15 cellular contexts compared by ENCODE assay signal in the genomic region with DNA sequence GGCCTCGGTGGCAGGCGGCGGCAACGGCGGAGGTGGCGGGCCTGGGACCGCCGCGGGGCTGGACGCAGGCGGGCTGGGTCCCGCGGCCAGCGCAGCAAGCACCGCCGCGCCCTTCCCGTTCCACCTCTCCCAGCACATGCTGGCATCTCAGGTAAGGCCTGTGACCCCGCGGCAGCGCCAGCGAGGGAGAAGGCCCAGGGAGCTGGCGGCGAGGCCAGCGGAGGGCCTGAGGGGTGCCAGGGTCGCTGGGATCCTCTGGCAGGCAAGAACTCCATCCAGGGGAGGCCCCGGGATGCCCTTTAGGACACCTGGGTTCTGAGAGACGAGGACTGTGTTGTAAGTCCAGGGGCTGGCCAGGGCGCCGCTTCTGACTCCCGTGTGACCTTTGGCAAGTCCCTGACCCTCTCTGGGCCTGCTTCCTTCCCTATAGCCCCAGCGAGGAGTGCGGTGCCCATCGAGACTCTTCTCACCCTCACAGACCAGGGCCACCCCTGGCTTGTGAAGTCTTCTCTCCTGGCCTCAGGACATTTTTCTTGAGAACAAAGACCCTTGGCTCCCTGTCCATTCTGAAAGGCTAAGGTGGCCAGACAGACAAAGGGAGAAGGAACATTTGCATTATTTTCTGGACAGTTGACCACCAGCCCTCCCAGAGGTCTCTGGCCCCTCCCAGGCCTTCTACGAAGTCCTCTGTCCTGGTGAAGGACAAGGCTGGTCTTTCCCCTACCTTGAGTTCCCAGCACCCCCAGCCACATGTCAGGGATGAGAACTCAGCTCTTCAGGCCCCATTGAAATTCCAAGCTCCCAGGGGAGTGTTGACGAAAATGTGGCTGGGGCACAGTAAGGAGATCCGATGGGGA. TPM values are rescaled to one million over a fixed set of nuclear protein-coding genes. Genes with fewer than 3 reads are reported as not detected.
DNase-seq lines count a peak whose midpoint lies in the region; ATAC-seq, FAIRE-seq and TF ChIP-seq lines count a peak whose summit lies in the region.
"Had no signal": no experiment of that assay in that cellular context is flagged by ENCODE, and none has a peak within 500 bp of the region (broad histone marks: within the 10 kb centered on the region; RNA-seq: fewer than 3 reads in every experiment).

No MANE protein-coding gene starts in this region.

- no peaks in the 10 kb centered on the region for H3K4me1 ChIP-seq in endodermal cell (ENCODE audit: control insufficient read depth, insufficient read depth, low read length)

- no peaks in the 10 kb centered on the region for H3K36me3 ChIP-seq in endodermal cell (ENCODE audit: control insufficient read depth, insufficient read depth, low read length)

- H3K27me3 Mint-ChIP-seq in endodermal cell (ENCODE audit: insufficient read depth) (peaks cover 98% of the 10 kb centered on the region), naive B cell (peaks cover 68 to 77% (median 73%) of the 10 kb centered on the region in 3 donors), type B pancreatic cell (peaks cover 80% of the 10 kb centered on the region)

- H3K4me3 ChIP-seq in endodermal cell (ENCODE audit: low read length), result no peak overlapping the region

- TF ChIP-seq POLR2A in H54 (IDR thresholded peaks at IDR 0.05; ENCODE audit: low read depth, low read length), result no peak

- no peaks in the 10 kb centered on the region for H3K9me3 Mint-ChIP-seq in endodermal cell
- peaks cover 0 to 5% (median 0%) of the 10 kb centered on the region in 7 donors for H3K9me3 Mint-ChIP-seq in naive B cell
- H3K9me3 Mint-ChIP-seq in type B pancreatic cell, result no peaks in the 10 kb centered on the region
- H3K9me3 Mint-ChIP-seq: activated CD4-positive, alpha-beta T cell treated with anti-CD3 and anti-CD28 coated beads, Interleukin-2, amount 10 ng/mL, durations not matched to agents 7 days and 5 days had no signal

- TF ChIP-seq CTCF in endodermal cell (conservative IDR thresholded peaks at IDR 0.05) (no peak), type B pancreatic cell (conservative IDR thresholded peaks at IDR 0.05) (no peak)

- H3K9ac ChIP-seq in endodermal cell (ENCODE audit: extremely low read depth, low read length, poor library complexity, severe bottlenecking), result no peak overlapping the region

- H3K4me1 Mint-ChIP-seq in endodermal cell (peaks cover 8% of the 10 kb centered on the region), naive B cell (peaks cover 43 to 57% (median 54%) of the 10 kb centered on the region in 3 donors), type B pancreatic cell (ENCODE audit: unreplicated experiment) (peaks cover 23% of the 10 kb centered on the region)

- no peak for FAIRE-seq in H54 (lab: Jason Lieb, UNC)
- FAIRE-seq: small intestine had no signal

- WGBS in endodermal cell (ENCODE audit: insufficient coverage in 1 of 2, insufficient read length in 1 of 2), 2 experiments, result 19 to 28% methylated on average over 3 to 37 of the region's 37 CpGs

- no peak overlapping the region for H3K27ac ChIP-seq in endodermal cell (ENCODE audit: low read depth, low read length)

- H3K27ac Mint-ChIP-seq in endodermal cell (no peak overlapping the region), naive B cell (no peak overlapping the region), type B pancreatic cell (no peak overlapping the region)
- H3K27ac Mint-ChIP-seq: activated CD4-positive, alpha-beta T cell treated with anti-CD3 and anti-CD28 coated beads, Interleukin-2, amount 10 ng/mL, durations not matched to agents 7 days and 5 days; activated naive CD8-positive, alpha-beta T cell had no signal

- no peaks in the 10 kb centered on the region for H3K9me3 ChIP-seq in endodermal cell (ENCODE audit: control insufficient read depth, low read length)

- peaks cover 100% of the 10 kb centered on the region for H3K27me3 ChIP-seq in endodermal cell (ENCODE audit: control insufficient read depth, insufficient read depth, low read length, poor library complexity, severe bottlenecking)

- H3K4me3 Mint-ChIP-seq in endodermal cell (no peak overlapping the region), naive B cell (peak overlapping the region in 6 of 8 donors; percentile 20 to 53 (median 30)), type B pancreatic cell (peak overlapping the region; percentile 65)
- H3K4me3 Mint-ChIP-seq: activated CD4-positive, alpha-beta T cell treated with anti-CD3 and anti-CD28 coated beads, Interleukin-2, amount 10 ng/mL, durations not matched to agents 7 days and 5 days; activated naive CD8-positive, alpha-beta T cell had no signal

- DNase-seq in activated CD8-positive, alpha-beta memory T cell treated with anti-CD3 and anti-CD28 coated beads, Interleukin-2, amount 50 U/mL, for 4 hours, result peak; percentile 10
- no peak for DNase-seq in activated CD8-positive, alpha-beta memory T cell treated with anti-CD3 and anti-CD28 coated beads for 24 hours
- DNase-seq in endodermal cell (peak; percentile 61), naive B cell (no peak), type B pancreatic cell (ENCODE audit: extremely low spot score, unreplicated experiment) (no peak), hepatic stellate cell (ENCODE audit: low spot score) (no peak), H54 (ENCODE audit: insufficient read length, low spot score) (no peak)
- DNase-seq: activated CD4-positive, alpha-beta T cell treated with anti-CD3 and anti-CD28 coated beads, Interleukin-2, amount 10 ng/mL, durations not matched to agents 7 days and 5 days; effector CD4-positive, alpha-beta T cell; midbrain; NCI-H1694; small intestine had no signal

- H3K36me3 Mint-ChIP-seq in endodermal cell (ENCODE audit: low read depth), result no peaks in the 10 kb centered on the region
- H3K36me3 Mint-ChIP-seq in naive B cell, result peaks cover 0 to 8% of the 10 kb centered on the region in 2 donors
- peaks cover 16% of the 10 kb centered on the region for H3K36me3 Mint-ChIP-seq in type B pancreatic cell
- H3K36me3 Mint-ChIP-seq: activated naive CD8-positive, alpha-beta T cell had no signal

- ATAC-seq in naive B cell (ENCODE audit: low read depth in 2 of 2), result no peak
- no peak for ATAC-seq in GM21576 (IDR thresholded peaks at IDR 0.05; ENCODE audit: unreplicated experiment)

RNA-seq across cellular contexts. Expression of gene TBX2, which starts 6.3 kb away (rescaled TPM):
- total RNA-seq in endodermal cell, result under 1 TPM in 1 of 2 donors, not detected in 1; 0.07 TPM
- 2.8 TPM for polyA plus RNA-seq in endodermal cell (2013, experiment 1 of 2)
- 2.1 TPM for polyA plus RNA-seq in endodermal cell (2013, experiment 2 of 2)
- not detected for polyA plus RNA-seq in naive B cell (ENCODE audit: low read depth in 6 of 6)
- total RNA-seq in type B pancreatic cell (ENCODE audit: low replicate concordance), result 8.7 and 55.9 TPM in 2 replicates
- total RNA-seq: activated CD4-positive, alpha-beta T cell treated with anti-CD3 and anti-CD28 coated beads, Interleukin-2, amount 10 ng/mL, durations not matched to agents 7 days and 5 days had no signal

RNA-seq across cellular contexts. Expression of gene TBX4, which starts 46.3 kb away (rescaled TPM):
- total RNA-seq in endodermal cell, result not detected
- 1.5 TPM for polyA plus RNA-seq in endodermal cell (2013, experiment 1 of 2)
- 1.4 TPM for polyA plus RNA-seq in endodermal cell (2013, experiment 2 of 2)
- polyA plus RNA-seq in naive B cell (ENCODE audit: low read depth in 6 of 6), result not detected
- 0.45 and 1.8 TPM in 2 replicates for total RNA-seq in type B pancreatic cell (ENCODE audit: low replicate concordance)
- total RNA-seq: activated CD4-positive, alpha-beta T cell treated with anti-CD3 and anti-CD28 coated beads, Interleukin-2, amount 10 ng/mL, durations not matched to agents 7 days and 5 days; HT-29 had no signal
- polyA plus RNA-seq: small intestine had no signal

Comparison
In these comparisons a context has a peak if more than half of its experiments do, and no peak if none do; other contexts are left out.
1. DNase-seq: peak in activated CD8-positive, alpha-beta memory T cell treated with anti-CD3 and anti-CD28 coated beads, Interleukin-2, amount 50 U/mL, for 4 hours (single experiment) and endodermal cell (single experiment); none in activated CD8-positive, alpha-beta memory T cell treated with anti-CD3 and anti-CD28 coated beads for 24 hours (single experiment), naive B cell (single experiment), type B pancreatic cell (single experiment), hepatic stellate cell (single experiment) and H54 (single experiment).